22 cellular contexts compared by ENCODE assay signal in the genomic region with DNA sequence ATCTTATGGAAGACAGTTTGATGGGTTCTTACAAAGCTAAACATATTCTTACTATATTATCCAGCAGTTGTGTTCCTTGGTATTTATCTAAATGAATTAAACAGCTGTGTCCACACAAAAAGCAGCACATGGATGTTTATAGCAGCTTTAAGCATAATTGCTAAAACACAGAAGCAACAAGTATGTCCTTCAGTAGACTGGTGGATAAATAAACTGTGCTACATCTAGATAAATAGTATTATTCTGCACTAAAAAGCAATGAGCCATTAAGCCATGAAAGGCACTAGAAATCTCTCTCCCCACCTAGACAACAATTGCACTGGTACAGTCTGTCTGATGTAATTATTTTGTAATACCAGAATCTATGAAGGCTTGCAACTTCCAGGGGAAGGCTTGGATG.
A peak's percentile ranks its signal among the peaks of the same experiment; 100 is the strongest.
DNase-seq lines count a peak whose midpoint lies in the region; TF ChIP-seq lines count a peak whose summit lies in the region.
"Had no signal": no experiment of that assay in that cellular context is flagged by ENCODE, and none has a peak within 500 bp of the region (broad histone marks: within the 10 kb centered on the region; RNA-seq: fewer than 3 reads in every experiment).

No MANE protein-coding gene starts in this region.

- H3K4me1 ChIP-seq in HEK293 (ENCODE audit: control insufficient read depth, insufficient read depth, low read length), result no peaks in the 10 kb centered on the region
- H3K4me1 ChIP-seq: HAP-1 had no signal

- DNase-seq in DMS79 treated with DMSO at 0.1 percent for 48 hours (lab: John Stamatoyannopoulos, UW), result peak; percentile 44
- DNase-seq in NCI-H345 (lab: John Stamatoyannopoulos, UW), result peak; percentile 70
- no peak for DNase-seq in epithelial cell of prostate (ENCODE audit: low read depth, low spot score)
- DNase-seq in cerebellar nuclear complex (lab: John Stamatoyannopoulos, UW), result no peak
- no peak for DNase-seq in stimulated activated CD4-positive, alpha-beta T cell treated with anti-CD3 and anti-CD28 coated beads, Interleukin-2, amount 100 ng/mL, for 48 hours
- DNase-seq in islet precursor cell, result no peak
- DNase-seq: CD8-positive, alpha-beta memory T cell; DMS 273 treated with DMSO at 0.1 percent for 48 hours; GOT3; IMR-90; KG1; MM.1S; NCI-H1694 treated with DMSO at 0.1 percent for 48 hours; NCI-H2171; NCI-H524; NCI-H82; SHP77; T-helper 1 cell had no signal

- no peak for TF ChIP-seq CTCF in HEK293 (tag by site-specific recombination; IDR thresholded peaks at IDR 0.05)

- POLR2A ChIA-PET in HEK293 (lab: Yijun Ruan, JAX), result no interaction called here

- H3K27ac ChIP-seq in HEK293 (ENCODE audit: extremely low read depth, low read depth, low read length) (no peak overlapping the region), epithelial cell of prostate (peak overlapping the region; percentile 12)
- H3K27ac ChIP-seq: C4-2B, RWPE1 had no signal

- no peak overlapping the region for H3K4me3 ChIP-seq in HEK293 (ENCODE audit: low read depth, low read length)
- H3K4me3 ChIP-seq: HAP-1 had no signal

- no peaks in the 10 kb centered on the region for H3K9me3 ChIP-seq in HEK293 (ENCODE audit: control insufficient read depth, insufficient read depth, low read depth, low read length)
- H3K9me3 ChIP-seq: HAP-1 had no signal

- H3K36me3 ChIP-seq in HEK293 (ENCODE audit: control insufficient read depth in 2 of 2, insufficient read depth in 1 of 2, low read length in 2 of 2), result no peaks in the 10 kb centered on the region
- H3K36me3 ChIP-seq: HAP-1 had no signal

- CTCF ChIA-PET in HEK293 (lab: Yijun Ruan, JAX), result interaction anchor here (0.5 kb wide), 1 partner anchor 67 kb away, joined by 3 read pairs; no protein-coding TSS in a partner anchor

TF ChIP-seq in HEK293, 187 proteins besides CTCF, POLR2A, EP300 and RAD21:
- TF ChIP-seq ZNF2 (tag by site-specific recombination; IDR thresholded peaks at IDR 0.05) (0 out of 2 replicates have a peak, but pooled peaks have one; percentile 54), SCRT2 (tag by site-specific recombination; IDR thresholded peaks at IDR 0.05) (peak; percentile 59; the same call in 1 of the 2 replicates), ZNF843 (tag by site-specific recombination; IDR thresholded peaks at IDR 0.05) (no peak)
- TF ChIP-seq, protein P1, sequence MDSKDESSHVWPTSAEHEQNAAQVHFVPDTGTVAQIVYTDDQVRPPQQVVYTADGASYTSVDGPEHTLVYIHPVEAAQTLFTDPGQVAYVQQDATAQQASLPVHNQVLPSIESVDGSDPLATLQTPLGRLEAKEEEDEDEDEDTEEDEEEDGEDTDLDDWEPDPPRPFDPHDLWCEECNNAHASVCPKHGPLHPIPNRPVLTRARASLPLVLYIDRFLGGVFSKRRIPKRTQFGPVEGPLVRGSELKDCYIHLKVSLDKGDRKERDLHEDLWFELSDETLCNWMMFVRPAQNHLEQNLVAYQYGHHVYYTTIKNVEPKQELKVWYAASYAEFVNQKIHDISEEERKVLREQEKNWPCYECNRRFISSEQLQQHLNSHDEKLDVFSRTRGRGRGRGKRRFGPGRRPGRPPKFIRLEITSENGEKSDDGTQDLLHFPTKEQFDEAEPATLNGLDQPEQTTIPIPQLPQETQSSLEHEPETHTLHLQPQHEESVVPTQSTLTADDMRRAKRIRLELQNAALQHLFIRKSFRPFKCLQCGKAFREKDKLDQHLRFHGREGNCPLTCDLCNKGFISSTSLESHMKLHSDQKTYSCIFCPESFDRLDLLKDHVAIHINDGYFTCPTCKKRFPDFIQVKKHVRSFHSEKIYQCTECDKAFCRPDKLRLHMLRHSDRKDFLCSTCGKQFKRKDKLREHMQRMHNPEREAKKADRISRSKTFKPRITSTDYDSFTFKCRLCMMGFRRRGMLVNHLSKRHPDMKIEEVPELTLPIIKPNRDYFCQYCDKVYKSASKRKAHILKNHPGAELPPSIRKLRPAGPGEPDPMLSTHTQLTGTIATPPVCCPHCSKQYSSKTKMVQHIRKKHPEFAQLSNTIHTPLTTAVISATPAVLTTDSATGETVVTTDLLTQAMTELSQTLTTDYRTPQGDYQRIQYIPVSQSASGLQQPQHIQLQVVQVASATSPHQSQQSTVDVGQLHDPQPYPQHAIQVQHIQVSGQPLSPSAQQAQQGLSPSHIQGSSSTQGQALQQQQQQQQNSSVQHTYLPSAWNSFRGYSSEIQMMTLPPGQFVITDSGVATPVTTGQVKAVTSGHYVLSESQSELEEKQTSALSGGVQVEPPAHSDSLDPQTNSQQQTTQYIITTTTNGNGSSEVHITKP (tag by site-specific recombination; IDR thresholded peaks at IDR 0.05), result peak; percentile 35; the same call in 1 of the 2 replicates

Comparison
In these comparisons a context has a peak if more than half of its experiments do, and no peak if none do; other contexts are left out.
1. DNase-seq: peak in DMS79 treated with DMSO at 0.1 percent for 48 hours (single experiment) and NCI-H345 (single experiment); none in epithelial cell of prostate (single experiment), cerebellar nuclear complex (0 of 2), stimulated activated CD4-positive, alpha-beta T cell treated with anti-CD3 and anti-CD28 coated beads, Interleukin-2, amount 100 ng/mL, for 48 hours (0 of 2) and islet precursor cell (single experiment).